In the genomic region with DNA sequence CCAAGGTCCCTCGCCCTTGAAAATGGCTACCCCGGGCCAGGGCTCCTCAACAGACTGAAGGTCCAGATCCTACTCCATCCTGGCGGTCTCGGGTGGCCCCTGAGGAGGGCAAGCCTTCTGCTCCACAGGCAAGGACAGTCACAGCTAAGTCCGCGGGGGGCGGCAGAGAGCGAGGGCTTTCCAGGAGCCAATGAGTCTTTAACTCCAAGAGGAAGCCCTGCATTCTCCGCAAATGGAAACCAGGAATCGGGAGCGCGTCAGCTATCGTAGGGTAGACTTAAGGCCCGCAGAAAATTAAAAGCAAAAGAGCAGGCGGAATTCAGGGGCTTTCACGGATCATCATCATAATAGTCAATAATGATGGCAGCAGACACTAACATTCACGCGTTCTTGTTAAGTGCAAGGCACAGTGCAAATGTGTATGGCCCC, we compare ENCODE assay signal across 8 cellular contexts.
DNase-seq lines count a peak whose midpoint lies in the region; ATAC-seq and TF ChIP-seq lines count a peak whose summit lies in the region.

No MANE protein-coding gene starts in this region.

- TF ChIP-seq CTCF in AG09319 (IDR thresholded peaks at IDR 0.05; ENCODE audit: low read depth, low read length), result peak; percentile 79

- peak; percentile 88 for DNase-seq in AG09319 (ENCODE audit: extremely low read depth, low read depth)
- DNase-seq in GM19238 (ENCODE audit: insufficient read length, low spot score), result peak; percentile 62
- DNase-seq in NCI-H510A treated with DMSO at 0.1 percent for 48 hours (lab: John Stamatoyannopoulos, UW), result peak; percentile 83
- peak; percentile 90 for DNase-seq in activated CD4-positive, alpha-beta T cell treated with anti-CD3 and anti-CD28 coated beads, Interleukin-2, amount 10 ng/mL, durations not matched to agents 7 days and 5 days
- DNase-seq in left lobe of liver (ENCODE audit: low spot score), result peak; percentile 79
- peak; percentile 83 for DNase-seq in stimulated activated CD4-positive, alpha-beta T cell treated with anti-CD3 and anti-CD28 coated beads, Interleukin-1b, Interleukin-23, amount 100 ng/mL, for 48 hours

- POLR2A ChIA-PET in activated CD4-positive, alpha-beta T cell treated with anti-CD3 and anti-CD28 coated beads, Interleukin-2, amount 10 ng/mL, durations not matched to agents 7 days and 5 days (lab: Charles Lee), result interaction anchor here (0.8 to 1.4 kb wide), 2 partner anchors 48 to 197 kb away, joined by 4 to 5 read pairs; partner anchors contain the start of gene DMXL1

- CTCF ChIA-PET in activated CD4-positive, alpha-beta T cell treated with anti-CD3 and anti-CD28 coated beads, Interleukin-2, amount 10 ng/mL, durations not matched to agents 7 days and 5 days (lab: Charles Lee), result interaction anchor here (0.7 to 2.9 kb wide), 12 partner anchors 9 to 280 kb away, joined by 3 to 13 read pairs (median 4); partner anchors contain the start of gene DTWD2

- intact Hi-C loops in dendritic cell treated with granulocyte-macrophage colony-stimulating factor and Interleukin-4, amounts not matched to agents 40 ng/mL and 50 ng/mL, for 4 days (cut with micrococcal nuclease), result loop anchor here (5.0 kb wide), 4 partner anchors 89 to 281 kb away; partner anchors contain the start of genes DMXL1, DTWD2 and TNFAIP8

- H3K27me3 Mint-ChIP-seq in activated CD4-positive, alpha-beta T cell treated with anti-CD3 and anti-CD28 coated beads, Interleukin-2, amount 10 ng/mL, durations not matched to agents 7 days and 5 days, result no peaks in the 10 kb centered on the region
- H3K27me3 Mint-ChIP-seq in dendritic cell treated with granulocyte-macrophage colony-stimulating factor and Interleukin-4, amounts not matched to agents 40 ng/mL and 50 ng/mL, for 4 days, result no peaks in the 10 kb centered on the region

- peak overlapping the region; percentile 96 for H3K27ac Mint-ChIP-seq in activated CD4-positive, alpha-beta T cell treated with anti-CD3 and anti-CD28 coated beads, Interleukin-2, amount 10 ng/mL, durations not matched to agents 7 days and 5 days
- peak overlapping the region; percentile 94 for H3K27ac Mint-ChIP-seq in dendritic cell treated with granulocyte-macrophage colony-stimulating factor and Interleukin-4, amounts not matched to agents 40 ng/mL and 50 ng/mL, for 4 days

- ATAC-seq in HG03432 (IDR thresholded peaks at IDR 0.05; ENCODE audit: unreplicated experiment), result peak; percentile 77
- ATAC-seq in left lobe of liver, result peak; percentile 77

- peak overlapping the region; percentile 99 for H3K4me3 Mint-ChIP-seq in activated CD4-positive, alpha-beta T cell treated with anti-CD3 and anti-CD28 coated beads, Interleukin-2, amount 10 ng/mL, durations not matched to agents 7 days and 5 days
- H3K4me3 Mint-ChIP-seq in dendritic cell treated with granulocyte-macrophage colony-stimulating factor and Interleukin-4, amounts not matched to agents 40 ng/mL and 50 ng/mL, for 4 days, result peak overlapping the region; percentile 91

- H3K36me3 Mint-ChIP-seq in activated CD4-positive, alpha-beta T cell treated with anti-CD3 and anti-CD28 coated beads, Interleukin-2, amount 10 ng/mL, durations not matched to agents 7 days and 5 days (ENCODE audit: low read depth), result peaks cover 48% of the 10 kb centered on the region
- H3K36me3 Mint-ChIP-seq in dendritic cell treated with granulocyte-macrophage colony-stimulating factor and Interleukin-4, amounts not matched to agents 40 ng/mL and 50 ng/mL, for 4 days (ENCODE audit: low read depth), result peaks cover 14% of the 10 kb centered on the region

- H3K4me1 Mint-ChIP-seq in activated CD4-positive, alpha-beta T cell treated with anti-CD3 and anti-CD28 coated beads, Interleukin-2, amount 10 ng/mL, durations not matched to agents 7 days and 5 days, result peaks cover 53% of the 10 kb centered on the region
- H3K4me1 Mint-ChIP-seq in dendritic cell treated with granulocyte-macrophage colony-stimulating factor and Interleukin-4, amounts not matched to agents 40 ng/mL and 50 ng/mL, for 4 days (ENCODE audit: low read depth), result peaks cover 56% of the 10 kb centered on the region

- peaks cover 20% of the 10 kb centered on the region for H3K9me3 Mint-ChIP-seq in activated CD4-positive, alpha-beta T cell treated with anti-CD3 and anti-CD28 coated beads, Interleukin-2, amount 10 ng/mL, durations not matched to agents 7 days and 5 days
- H3K9me3 Mint-ChIP-seq in dendritic cell treated with granulocyte-macrophage colony-stimulating factor and Interleukin-4, amounts not matched to agents 40 ng/mL and 50 ng/mL, for 4 days, result peaks cover 13% of the 10 kb centered on the region

Comparison
In these comparisons a context has a peak if more than half of its experiments do, and no peak if none do; other contexts are left out.
1. Peak in every context shown above with its lines: DNase-seq and ATAC-seq.